Comparison of ENCODE assay signal across 13 cellular contexts in the genomic region with DNA sequence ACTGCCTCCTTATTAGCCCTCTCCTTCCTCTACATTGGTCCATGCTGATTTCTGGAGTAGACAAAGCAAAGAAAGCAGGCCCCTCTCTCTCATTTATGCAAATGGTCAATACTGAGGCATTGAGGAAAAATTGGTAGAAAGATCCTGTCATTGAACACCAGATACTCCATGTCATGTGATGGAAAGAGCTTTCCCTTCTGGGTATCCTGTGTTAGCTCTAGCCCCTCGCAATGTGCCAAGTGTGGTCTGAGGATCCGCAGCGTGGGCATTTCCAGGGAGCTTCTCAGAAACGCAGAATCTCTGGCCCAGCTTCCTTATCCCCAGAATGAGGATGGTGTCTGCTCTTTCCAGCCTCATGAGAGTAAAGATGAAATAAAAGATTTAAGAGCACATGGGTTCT.
"Had no signal": no experiment of that assay in that cellular context is flagged by ENCODE, and none has a peak within 500 bp of the region (broad histone marks: within the 10 kb centered on the region; RNA-seq: fewer than 3 reads in every experiment).

No MANE protein-coding gene starts in this region.

- H3K4me2 ChIP-seq: hepatocyte had no signal

- H3K27ac ChIP-seq: coronary artery, esophagus squamous epithelium, hepatocyte had no signal

- H3K9me3 ChIP-seq: esophagus squamous epithelium had no signal

- H3K36me3 ChIP-seq: esophagus squamous epithelium had no signal

- ATAC-seq: naive thymus-derived CD8-positive, alpha-beta T cell; stimulated activated memory B cell treated with anti-CD40 and anti-IgM and Interleukin-4, amounts not matched to agents 10 μg/mL and 1 μg/mL and 100 μg/mL, for 72 hours had no signal

- DNase-seq: activated CD4-positive, alpha-beta T cell treated with anti-CD3 and anti-CD28 coated beads, Interleukin-2, amount 50 U/mL, for 1 hour; activated CD8-positive, alpha-beta memory T cell treated with anti-CD3 and anti-CD28 coated beads for 24 hours; activated naive CD8-positive, alpha-beta T cell treated with anti-CD3 and anti-CD28 coated beads for 36 hours; amygdala; effector CD4-positive, alpha-beta T cell; esophagus squamous epithelium; islet precursor cell; naive thymus-derived CD8-positive, alpha-beta T cell; posterior cingulate gyrus; retina had no signal

- H3K79me2 ChIP-seq: hepatocyte had no signal

- H3K4me3 ChIP-seq: coronary artery, esophagus squamous epithelium, hepatocyte had no signal

- H2AFZ ChIP-seq: hepatocyte had no signal
